Comparison of ENCODE assay signal across 8 cellular contexts in genomic region chr3:152444029-152444641, GRCh38.
A peak's percentile ranks its signal among the peaks of the same experiment; 100 is the strongest.
DNase-seq lines count a peak whose midpoint lies in the region; ATAC-seq and TF ChIP-seq lines count a peak whose summit lies in the region.

No MANE protein-coding gene starts in this region.

- TF ChIP-seq CTCF in AG04449 (IDR thresholded peaks at IDR 0.05; ENCODE audit: insufficient read depth, low read length, missing control alignments) (peak; percentile 34), GM10248 (IDR thresholded peaks at IDR 0.05; ENCODE audit: control extremely low read depth, extremely low read depth, low read depth, missing control alignments) (peak; percentile 60), heart left ventricle (IDR thresholded peaks at IDR 0.05) (peak; percentile 52 to 80 (median 76)), sigmoid colon (IDR thresholded peaks at IDR 0.05) (peak; percentile 51 to 67 (median 61))

- ATAC-seq in heart left ventricle (peak in 3 of 4 donors; percentile 48 to 68 (median 65)), GM19463 (IDR thresholded peaks at IDR 0.05; ENCODE audit: unreplicated experiment) (no peak)

- H3K36me3 Mint-ChIP-seq in activated naive CD8-positive, alpha-beta T cell treated with anti-CD3 and anti-CD28 coated beads for 36 hours = peaks cover 24% of the 10 kb centered on the region

- H3K9me3 ChIP-seq in heart left ventricle (no peaks in the 10 kb centered on the region), sigmoid colon (no peaks in the 10 kb centered on the region)

- TF ChIP-seq EP300 in sigmoid colon (IDR thresholded peaks at IDR 0.05) = no peak

- intact Hi-C loops in heart left ventricle (cut with DNase I) (loop anchor here (1.0 to 10.0 kb wide), 13 partner anchors 42 to 369 kb away; partner anchors contain the start of gene MBNL1 (in 4 of the 10)), sigmoid colon (cut with DNase I) (loop anchor here (5.0 kb wide), 1 partner anchor 177 kb away; the partner anchor contains the start of gene MBNL1)

- peak overlapping the region; percentile 12 for H3K27ac Mint-ChIP-seq in activated naive CD8-positive, alpha-beta T cell treated with anti-CD3 and anti-CD28 coated beads for 36 hours

- H3K4me1 ChIP-seq in heart left ventricle (peaks cover 0 to 78% (median 42%) of the 10 kb centered on the region in 12 donors), sigmoid colon (peaks cover 0 to 81% (median 65%) of the 10 kb centered on the region in 4 donors)

- H3K27me3 ChIP-seq in heart left ventricle = no peaks in the 10 kb centered on the region
- H3K27me3 ChIP-seq in sigmoid colon = no peaks in the 10 kb centered on the region

- peaks cover 3% of the 10 kb centered on the region for H3K9me3 Mint-ChIP-seq in activated naive CD8-positive, alpha-beta T cell treated with anti-CD3 and anti-CD28 coated beads for 36 hours

- CTCF ChIA-PET in AG04449 (lab: Yijun Ruan, JAX) = interaction anchor here (0.9 to 3.9 kb wide), 13 partner anchors 8 to 427 kb away, joined by 3 to 27 read pairs (median 4); no protein-coding TSS in a partner anchor
- CTCF ChIA-PET in GM10248 (lab: Yijun Ruan, JAX) = interaction anchor here (0.7 to 4.3 kb wide), 34 partner anchors 9 to 424 kb away, joined by 3 to 42 read pairs (median 4); partner anchors contain the start of gene MBNL1

- 18 to 33% (median 22%) methylated on average over 8 of the region's 8 CpGs for WGBS in heart left ventricle, 4 donors
- WGBS in sigmoid colon, 2 donors = 32 to 46% methylated on average over 8 of the region's 8 CpGs

- TF ChIP-seq POLR2A in heart left ventricle (IDR thresholded peaks at IDR 0.05) (no peak), sigmoid colon (IDR thresholded peaks at IDR 0.05) (no peak)

- H3K4me3 ChIP-seq in AG04449 (ENCODE audit: low read depth, low read length) = no peak overlapping the region
- no peak overlapping the region for H3K4me3 ChIP-seq in heart left ventricle
- H3K4me3 ChIP-seq in sigmoid colon = peak overlapping the region in 1 of 4 donors; percentile 5

- H3K4me3 Mint-ChIP-seq in activated naive CD8-positive, alpha-beta T cell treated with anti-CD3 and anti-CD28 coated beads for 36 hours = no peak overlapping the region

- peak overlapping the region in 7 of 12 donors; percentile 7 to 45 (median 26) for H3K27ac ChIP-seq in heart left ventricle
- peak overlapping the region; percentile 23 to 68 (median 40) for H3K27ac ChIP-seq in sigmoid colon

- DNase-seq in AG04449 (ENCODE audit: low read depth, low spot score) (no peak), GM10248 (ENCODE audit: extremely low spot score) (peak; percentile 17), NCI-H1694 treated with DMSO at 0.1 percent for 48 hours (lab: John Stamatoyannopoulos, UW) (peak; percentile 57), heart left ventricle (no peak), sigmoid colon (no peak), HPDE6-E6E7 (ENCODE audit: extremely low spot score) (no peak)
- no peak for DNase-seq in activated naive CD8-positive, alpha-beta T cell treated with anti-CD3 and anti-CD28 coated beads for 36 hours

- no peaks in the 10 kb centered on the region for H3K27me3 Mint-ChIP-seq in activated naive CD8-positive, alpha-beta T cell treated with anti-CD3 and anti-CD28 coated beads for 36 hours

- H3K4me1 Mint-ChIP-seq in activated naive CD8-positive, alpha-beta T cell treated with anti-CD3 and anti-CD28 coated beads for 36 hours = peaks cover 60% of the 10 kb centered on the region

- H3K36me3 ChIP-seq in heart left ventricle (peaks cover 0 to 44% (median 26%) of the 10 kb centered on the region in 9 donors), sigmoid colon (peaks cover 0 to 34% (median 5%) of the 10 kb centered on the region in 4 donors)

- POLR2A ChIA-PET in AG04449 (lab: Yijun Ruan, JAX) (no interaction called here), GM10248 (lab: Yijun Ruan, JAX) (no interaction called here)

Comparison
In these comparisons a context has a peak if more than half of its experiments do, and no peak if none do; other contexts are left out.
1. DNase-seq: peak in GM10248 (single experiment) and NCI-H1694 treated with DMSO at 0.1 percent for 48 hours (single experiment); none in AG04449 (single experiment), activated naive CD8-positive, alpha-beta T cell treated with anti-CD3 and anti-CD28 coated beads for 36 hours (single experiment), heart left ventricle (0 of 5), sigmoid colon (single experiment) and HPDE6-E6E7 (single experiment).
2. Peak in every context shown above with its lines, with median percentiles within 50 percentile points of each other: CTCF ChIP-seq.